In the genomic region with DNA sequence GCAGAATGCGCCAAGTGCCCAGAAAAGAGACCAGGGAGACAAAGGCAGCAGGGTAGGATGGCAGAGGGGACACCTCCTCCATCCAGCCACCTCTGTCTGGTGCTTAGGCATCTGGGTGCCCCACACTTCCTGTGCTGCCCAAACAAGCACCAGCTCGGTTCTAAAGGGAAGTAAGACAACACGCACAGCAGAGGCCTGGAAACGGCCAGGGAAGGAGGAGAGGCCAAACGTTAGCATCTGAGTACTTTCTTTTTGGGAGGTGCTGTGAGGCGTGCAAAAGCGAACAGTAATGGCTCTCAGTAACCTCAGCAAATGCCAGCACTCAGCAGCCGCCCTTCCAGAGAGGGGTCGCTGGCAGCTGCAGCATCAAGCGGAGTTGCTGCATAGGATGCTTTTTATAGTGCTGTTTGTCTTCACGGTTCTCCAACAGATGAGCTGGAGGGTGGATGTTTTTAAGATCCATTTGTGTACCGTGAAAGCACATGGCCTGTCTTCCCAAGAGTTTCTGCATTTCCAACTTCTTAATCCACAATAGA, we compare ENCODE assay signal across 9 cellular contexts.
A peak's percentile ranks its signal among the peaks of the same experiment; 100 is the strongest.
DNase-seq lines count a peak whose midpoint lies in the region; ATAC-seq, FAIRE-seq and TF ChIP-seq lines count a peak whose summit lies in the region.
"Had no signal": no experiment of that assay in that cellular context is flagged by ENCODE, and none has a peak within 500 bp of the region (broad histone marks: within the 10 kb centered on the region; RNA-seq: fewer than 3 reads in every experiment).

No MANE protein-coding gene starts in this region.

- no peaks in the 10 kb centered on the region for H3K27me3 ChIP-seq in left ventricle myocardium inferior (ENCODE audit: low read depth)
- H3K27me3 ChIP-seq in HepG2 (ENCODE audit: control insufficient read depth in 1 of 2, insufficient read depth in 2 of 2, low read length in 2 of 2) = peaks cover 6 to 48% of the 10 kb centered on the region in 2 experiments; a peak in 4 of 5 replicates
- no peaks in the 10 kb centered on the region for H3K27me3 ChIP-seq in aorta (ENCODE audit: control insufficient read depth in 1 of 2, insufficient read depth in 2 of 2, low read length in 1 of 2)
- H3K27me3 ChIP-seq: cardiac muscle cell had no signal

- FAIRE-seq in HepG2 (lab: Jason Lieb, UNC) = no peak

- TF ChIP-seq RAD21 in HepG2 (CRISPR knock-in tag; IDR thresholded peaks at IDR 0.05) = no peak

- H3K27ac Mint-ChIP-seq in T-cell = no peak overlapping the region

- H3K9ac ChIP-seq in HepG2 (ENCODE audit: insufficient read depth, low read depth, low read length) = no peak overlapping the region

- TF ChIP-seq EP300 in HepG2 (IDR thresholded peaks at IDR 0.05; ENCODE audit: low read depth in 2 of 2, low read length in 2 of 2) (no peak), HepG2 (CRISPR knock-in tag; IDR thresholded peaks at IDR 0.05; ENCODE audit: borderline replicate concordance) (no peak)

- H3K4me1 Mint-ChIP-seq in T-cell = peaks cover 23 to 39% (median 32%) of the 10 kb centered on the region in 3 donors

- DNase-seq in Right ventricle myocardium inferior (ENCODE audit: missing footprints) = no peak
- DNase-seq in left ventricle myocardium inferior = no peak
- DNase-seq in T-cell = peak in 5 of 34 experiments; percentile 5 to 18 (median 10)
- no peak for DNase-seq in HepG2 (ENCODE audit: low spot score)
- DNase-seq in aorta = peak in 1 of 2 donors; percentile 63
- DNase-seq in NCI-H82 (lab: John Stamatoyannopoulos, UW) = no peak
- no peak for DNase-seq in HCEC 1CT

- peak overlapping the region in 1 of 3 donors; percentile 76 for H3K4me3 Mint-ChIP-seq in T-cell

- H3K4me3 ChIP-seq in left ventricle myocardium inferior = no peak overlapping the region
- peak overlapping the region in 1 of 3 experiments; percentile 44; a peak in 1 of 6 replicates for H3K4me3 ChIP-seq in HepG2 (replicated peaks in 1 of 3; ENCODE audit: insufficient read depth in 1 of 3, low read depth in 2 of 3, low read length in 3 of 3)
- no peak overlapping the region for H3K4me3 ChIP-seq in aorta (ENCODE audit: low read length in 2 of 2)
- H3K4me3 ChIP-seq: cardiac muscle cell had no signal

- BruUV-seq in HepG2 (replicated peaks; lab: Mats Ljungman, UMichigan) = no TSS peak

- H3K27ac ChIP-seq in left ventricle myocardium inferior (replicated peaks) = no peak overlapping the region
- no peak overlapping the region for H3K27ac ChIP-seq in HepG2 (ENCODE audit: extremely low read length, insufficient read depth, low read length)
- H3K27ac ChIP-seq in aorta (ENCODE audit: low read depth in 1 of 2, low read length in 2 of 2) = no peak overlapping the region
- H3K27ac ChIP-seq: cardiac muscle cell had no signal

- H4K20me1 ChIP-seq in HepG2 (ENCODE audit: insufficient read depth, low read length) = no peaks in the 10 kb centered on the region

- H3K36me3 ChIP-seq in left ventricle myocardium inferior = no peaks in the 10 kb centered on the region
- H3K36me3 ChIP-seq in HepG2 (replicated peaks in 1 of 2; ENCODE audit: control insufficient read depth in 1 of 2, insufficient read depth in 2 of 2, low read length in 2 of 2) = no peaks in the 10 kb centered on the region
- no peaks in the 10 kb centered on the region for H3K36me3 ChIP-seq in aorta (ENCODE audit: control insufficient read depth in 1 of 2, insufficient read depth in 2 of 2, low read length in 1 of 2)
- H3K36me3 ChIP-seq: cardiac muscle cell had no signal

- H3K36me3 Mint-ChIP-seq in T-cell = no peaks in the 10 kb centered on the region

- 33% methylated on average over 12 of the region's 12 CpGs for WGBS in HepG2 (ENCODE audit: low lambda C conversion rate)
- 25 to 28% methylated on average over 12 of the region's 12 CpGs for WGBS in aorta, 2 donors

- H3K4me1 ChIP-seq in left ventricle myocardium inferior = peaks cover 47% of the 10 kb centered on the region
- H3K4me1 ChIP-seq in HepG2 (ENCODE audit: insufficient read depth, low read length) = peaks cover 17% of the 10 kb centered on the region
- no peaks in the 10 kb centered on the region for H3K4me1 ChIP-seq in aorta (ENCODE audit: control insufficient read depth in 1 of 2, insufficient read depth in 2 of 2, low read length in 2 of 2)

- no peak for TF ChIP-seq POLR2A in HepG2 (IDR thresholded peaks at IDR 0.05; ENCODE audit: insufficient read depth in 1 of 2, low read depth in 2 of 2, low read length in 2 of 2)

- H3K4me2 ChIP-seq in HepG2 (ENCODE audit: low read depth, low read length) = peak overlapping the region; percentile 54

- TF ChIP-seq CTCF in left ventricle myocardium inferior (IDR thresholded peaks at IDR 0.05; ENCODE audit: borderline replicate concordance) = no peak
- no peak for TF ChIP-seq CTCF in HepG2 (CRISPR knock-in tag; IDR thresholded peaks at IDR 0.05)

- in situ Hi-C loops in HepG2 (cut with HindIII; ENCODE audit: extremely low pct_ligation_motif_present, low pct_unique_long_range_greater_than_20kb) = no loop called here

- no peaks in the 10 kb centered on the region for H3K79me2 ChIP-seq in HepG2 (ENCODE audit: insufficient read depth, low read length)

- POLR2A ChIA-PET in T-cell (lab: Charles Lee) = interaction anchor here in 1 of 2 donors (0.6 kb wide), 1 partner anchor 265 kb away, joined by 5 read pairs; no protein-coding TSS in a partner anchor
- POLR2A ChIA-PET in HepG2 (lab: Yijun Ruan, JAX) = no interaction called here

- peaks cover 0 to 22% of the 10 kb centered on the region in 2 donors for H3K27me3 Mint-ChIP-seq in T-cell

- no peaks in the 10 kb centered on the region for H3K9me3 ChIP-seq in left ventricle myocardium inferior (replicated peaks)
- H3K9me3 ChIP-seq in HepG2 (ENCODE audit: low read length) = no peaks in the 10 kb centered on the region
- no peaks in the 10 kb centered on the region for H3K9me3 ChIP-seq in aorta (ENCODE audit: control insufficient read depth, low read length)

- CTCF ChIA-PET in T-cell (lab: Charles Lee) (interaction anchor here in 1 of 2 donors (0.7 kb wide), 1 partner anchor 104 kb away, joined by 6 read pairs; no protein-coding TSS in a partner anchor), HepG2 (lab: Yijun Ruan, JAX; ENCODE audit: low intra/inter-chr PET ratio, low total read pairs) (no interaction called here)

- ATAC-seq in Right ventricle myocardium inferior (peak; percentile 34), T-cell (replicated peaks in 1 of 4) (peak; percentile 35 to 66 (median 53)), HepG2 (no peak; the same call in 2 of the 3 replicates), aorta (ENCODE audit: low FRiP score) (peak; percentile 56), HG03175 (IDR thresholded peaks at IDR 0.05; ENCODE audit: unreplicated experiment) (no peak)

- peak overlapping the region; percentile 21 for H2AFZ ChIP-seq in HepG2 (ENCODE audit: low read length)

- peaks cover 0 to 4% (median 0%) of the 10 kb centered on the region in 3 donors for H3K9me3 Mint-ChIP-seq in T-cell

- intact Hi-C loops in Right ventricle myocardium inferior (cut with DNase I) (no loop called here), left ventricle myocardium inferior (cut with micrococcal nuclease) (no loop called here), HepG2 (cut with micrococcal nuclease; ENCODE audit: unreplicated experiment) (no loop called here), aorta (cut with DNase I) (no loop called here)

TF ChIP-seq in HepG2, 621 proteins besides CTCF, POLR2A, EP300 and RAD21 (continues in another document):
- TF ChIP-seq ZNF326 (CRISPR knock-in tag; IDR thresholded peaks at IDR 0.05; ENCODE audit: borderline replicate concordance) (no peak), ZIK1 (CRISPR knock-in tag; IDR thresholded peaks at IDR 0.05; ENCODE audit: borderline replicate concordance, low read depth) (no peak), NRL (CRISPR knock-in tag; IDR thresholded peaks at IDR 0.05; ENCODE audit: borderline replicate concordance) (no peak), KLF16 (CRISPR knock-in tag; IDR thresholded peaks at IDR 0.05) (no peak), ZNF343 (CRISPR knock-in tag; IDR thresholded peaks at IDR 0.05) (0 out of 2 replicates have a peak, but pooled peaks have one; percentile 37), ZNF746 (CRISPR knock-in tag; IDR thresholded peaks at IDR 0.05) (0 out of 2 replicates have a peak, but pooled peaks have one; percentile 4), ZNF556 (CRISPR knock-in tag; IDR thresholded peaks at IDR 0.05; ENCODE audit: borderline replicate concordance) (no peak), SALL1 (CRISPR knock-in tag; IDR thresholded peaks at IDR 0.05) (no peak), CBX2 (IDR thresholded peaks at IDR 0.05; ENCODE audit: low read depth, low read length) (no peak), CBX2 (CRISPR knock-in tag; IDR thresholded peaks at IDR 0.05; ENCODE audit: low read depth) (0 out of 2 replicates have a peak, but pooled peaks have one; percentile 9), ZFAT (CRISPR knock-in tag; conservative IDR thresholded peaks at IDR 0.05) (no peak), KDM6A (CRISPR knock-in tag; IDR thresholded peaks at IDR 0.05; ENCODE audit: low read depth) (no peak), IRF2 (CRISPR knock-in tag; IDR thresholded peaks at IDR 0.05) (no peak)
- TF ChIP-seq, protein P1, sequence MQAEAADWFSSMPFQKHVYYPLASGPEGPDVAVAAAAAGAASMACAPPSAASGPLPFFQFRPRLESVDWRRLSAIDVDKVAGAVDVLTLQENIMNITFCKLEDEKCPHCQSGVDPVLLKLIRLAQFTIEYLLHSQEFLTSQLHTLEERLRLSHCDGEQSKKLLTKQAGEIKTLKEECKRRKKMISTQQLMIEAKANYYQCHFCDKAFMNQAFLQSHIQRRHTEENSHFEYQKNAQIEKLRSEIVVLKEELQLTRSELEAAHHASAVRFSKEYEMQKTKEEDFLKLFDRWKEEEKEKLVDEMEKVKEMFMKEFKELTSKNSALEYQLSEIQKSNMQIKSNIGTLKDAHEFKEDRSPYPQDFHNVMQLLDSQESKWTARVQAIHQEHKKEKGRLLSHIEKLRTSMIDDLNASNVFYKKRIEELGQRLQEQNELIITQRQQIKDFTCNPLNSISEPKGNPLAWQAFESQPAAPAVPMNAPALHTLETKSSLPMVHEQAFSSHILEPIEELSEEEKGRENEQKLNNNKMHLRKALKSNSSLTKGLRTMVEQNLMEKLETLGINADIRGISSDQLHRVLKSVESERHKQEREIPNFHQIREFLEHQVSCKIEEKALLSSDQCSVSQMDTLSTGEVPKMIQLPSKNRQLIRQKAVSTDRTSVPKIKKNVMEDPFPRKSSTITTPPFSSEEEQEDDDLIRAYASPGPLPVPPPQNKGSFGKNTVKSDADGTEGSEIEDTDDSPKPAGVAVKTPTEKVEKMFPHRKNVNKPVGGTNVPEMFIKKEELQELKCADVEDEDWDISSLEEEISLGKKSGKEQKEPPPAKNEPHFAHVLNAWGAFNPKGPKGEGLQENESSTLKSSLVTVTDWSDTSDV (CRISPR knock-in tag; IDR thresholded peaks at IDR 0.05) = no peak

Comparison
In these comparisons a context has a peak if more than half of its experiments do, and no peak if none do; other contexts are left out.
1. ATAC-seq: peak in Right ventricle myocardium inferior (single experiment), T-cell (4 of 4) and aorta (single experiment); none in HepG2 (single experiment) and HG03175 (single experiment).